Comparison of ENCODE assay signal across 23 cellular contexts in the genomic region with DNA sequence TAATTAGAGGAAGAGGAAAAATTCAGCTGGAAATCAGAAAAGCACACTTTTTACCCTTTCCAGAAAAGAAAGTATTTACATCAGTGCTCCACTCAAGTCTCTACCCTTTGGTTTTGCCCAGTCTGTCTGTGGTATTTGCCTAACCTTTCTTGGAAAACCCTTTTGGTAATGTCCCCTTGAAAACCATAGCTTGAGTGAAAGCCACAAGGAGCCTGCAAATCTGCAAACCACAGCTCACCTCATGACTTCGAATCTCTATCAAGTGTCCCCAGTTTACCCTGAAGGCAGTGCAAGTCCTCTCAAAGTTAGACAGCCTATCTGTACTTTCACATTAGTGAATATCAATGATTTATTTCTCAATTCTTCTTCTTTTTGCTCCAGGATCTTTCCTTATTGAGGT.
DNase-seq lines count a peak whose midpoint lies in the region; ATAC-seq and FAIRE-seq lines count a peak whose summit lies in the region.
"Had no signal": no experiment of that assay in that cellular context is flagged by ENCODE, and none has a peak within 500 bp of the region (broad histone marks: within the 10 kb centered on the region; RNA-seq: fewer than 3 reads in every experiment).

No MANE protein-coding gene starts in this region.

- DNase-seq in RCC 7860 (ENCODE audit: low spot score) (no peak), left lobe of liver (ENCODE audit: low spot score) (no peak), germinal center (ENCODE audit: low spot score) (no peak), cerebellar cortex (ENCODE audit: low spot score) (no peak), AG20443 (ENCODE audit: low spot score) (no peak)
- DNase-seq: activated CD4-positive, alpha-beta T cell treated with anti-CD3 and anti-CD28 coated beads, Interleukin-2, amount 10 ng/mL, durations not matched to agents 24 days and 14 days; activated naive CD8-positive, alpha-beta T cell treated with anti-CD3 and anti-CD28 coated beads for 36 hours; colonic mucosa; endodermal cell; glutamatergic neuron; H7; mesendoderm; naive B cell; NCI-H1417; NCI-H2081 treated with DMSO at 0.1 percent for 48 hours; Peyer's patch; retina; stomach; T-helper 17 cell had no signal

- peak; percentile 44 for ATAC-seq in GM19351 (IDR thresholded peaks at IDR 0.05; ENCODE audit: unreplicated experiment)
- peak; percentile 62 for ATAC-seq in HG02798 (IDR thresholded peaks at IDR 0.05; ENCODE audit: poor library complexity, unreplicated experiment)
- ATAC-seq in left lobe of liver = peak; percentile 41
- no peak for ATAC-seq in HG03469 (IDR thresholded peaks at IDR 0.05; ENCODE audit: unreplicated experiment)
- ATAC-seq: T-helper 17 cell had no signal

- peak; percentile 79 for FAIRE-seq in RCC 7860 (lab: Jason Lieb, UNC)
- FAIRE-seq: GM12891 had no signal
